ENCODE assay signal across 12 cellular contexts in the genomic region with DNA sequence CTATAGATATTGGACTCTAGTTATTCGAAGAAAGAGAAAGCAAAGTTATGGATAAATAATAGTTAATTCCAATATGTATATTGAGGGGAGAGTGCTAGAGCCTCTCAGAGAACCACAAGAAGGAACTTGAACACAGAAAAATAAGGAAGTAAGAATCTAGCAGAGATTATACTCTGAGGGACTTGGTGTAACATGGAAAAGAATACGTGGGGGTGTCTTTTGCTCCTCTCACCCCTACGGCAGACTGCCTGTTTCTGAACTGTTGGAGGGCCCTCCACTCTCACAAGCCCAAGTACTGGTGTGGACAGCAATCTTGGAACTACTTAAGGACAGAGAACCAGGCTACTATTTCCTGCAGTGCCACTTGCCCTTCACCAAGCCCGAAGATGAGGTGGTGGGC.
DNase-seq lines count a peak whose midpoint lies in the region; ATAC-seq, FAIRE-seq and TF ChIP-seq lines count a peak whose summit lies in the region.
"Had no signal": no experiment of that assay in that cellular context is flagged by ENCODE, and none has a peak within 500 bp of the region (broad histone marks: within the 10 kb centered on the region; RNA-seq: fewer than 3 reads in every experiment).

No MANE protein-coding gene starts in this region.

- intact Hi-C loops in GM12878 (cut with micrococcal nuclease; ENCODE audit: unreplicated experiment), result no loop called here

- no peaks in the 10 kb centered on the region for H4K20me1 ChIP-seq in GM12878 (ENCODE audit: control insufficient read depth, insufficient read depth)
- H4K20me1 ChIP-seq in osteoblast (ENCODE audit: insufficient read depth, low read length), result no peaks in the 10 kb centered on the region

- H3K79me2 ChIP-seq in GM12878 (ENCODE audit: control insufficient read depth, insufficient read depth, low read length), result no peaks in the 10 kb centered on the region
- no peaks in the 10 kb centered on the region for H3K79me2 ChIP-seq in osteoblast (ENCODE audit: insufficient read depth, low read length)

- H3K36me3 ChIP-seq in GM12878 (ENCODE audit: control insufficient read depth in 2 of 2, insufficient read depth in 2 of 2, low read length in 1 of 2), result no peaks in the 10 kb centered on the region
- H3K36me3 ChIP-seq in osteoblast (ENCODE audit: insufficient read depth, low read length), result no peaks in the 10 kb centered on the region

- RAD21 ChIA-PET in GM12878 (lab: Charles Lee; ENCODE audit: unreplicated experiment), result no interaction called here

- H3K27ac Mint-ChIP-seq in stimulated activated effector memory CD8-positive, alpha-beta T cell treated with anti-CD3 and anti-CD28 coated beads, Interleukin-12 subunit alpha, Interleukin-12 subunit beta, amount 100 ng/mL, for 72 hours, result no peak overlapping the region
- H3K27ac Mint-ChIP-seq: activated CD4-positive, alpha-beta memory T cell treated with anti-CD3 and anti-CD28 coated beads for 36 hours had no signal

- H3K9ac ChIP-seq in GM12878 (ENCODE audit: control insufficient read depth, insufficient read depth, low read length), result peak overlapping the region; percentile 34; the same call in 1 of the 2 replicates

- POLR2A ChIA-PET in GM12878 (lab: Charles Lee), result no interaction called here

- peak; percentile 76 for ATAC-seq in GM18907 (IDR thresholded peaks at IDR 0.05; ENCODE audit: unreplicated experiment)
- ATAC-seq in GM12878, result no peak
- no peak for ATAC-seq in stimulated activated effector memory CD8-positive, alpha-beta T cell treated with anti-CD3 and anti-CD28 coated beads, Interleukin-12 subunit alpha, Interleukin-12 subunit beta, amount 100 ng/mL, for 72 hours
- no peak for ATAC-seq in left lobe of liver

- H3K36me3 Mint-ChIP-seq in stimulated activated effector memory CD8-positive, alpha-beta T cell treated with anti-CD3 and anti-CD28 coated beads, Interleukin-12 subunit alpha, Interleukin-12 subunit beta, amount 100 ng/mL, for 72 hours, result no peaks in the 10 kb centered on the region
- H3K36me3 Mint-ChIP-seq: activated CD4-positive, alpha-beta memory T cell treated with anti-CD3 and anti-CD28 coated beads for 36 hours had no signal

- no peak for TF ChIP-seq CTCF in GM12878 (IDR thresholded peaks at IDR 0.05 in 2 of 3, conservative IDR thresholded peaks at IDR 0.05 in 1 of 3; ENCODE audit: control insufficient read depth in 2 of 3, extremely low read depth in 1 of 3, insufficient read depth in 1 of 3, low read depth in 3 of 3, low read length in 3 of 3)
- no peak for TF ChIP-seq CTCF in osteoblast (IDR thresholded peaks at IDR 0.05; ENCODE audit: extremely low read depth, low read depth, low read length)

- no peak overlapping the region for H3K4me3 Mint-ChIP-seq in stimulated activated effector memory CD8-positive, alpha-beta T cell treated with anti-CD3 and anti-CD28 coated beads, Interleukin-12 subunit alpha, Interleukin-12 subunit beta, amount 100 ng/mL, for 72 hours
- H3K4me3 Mint-ChIP-seq: activated CD4-positive, alpha-beta memory T cell treated with anti-CD3 and anti-CD28 coated beads for 36 hours had no signal

- BruUV-seq in GM12878 (replicated peaks; lab: Mats Ljungman, UMichigan), result no TSS peak

- H3K27ac ChIP-seq in GM12878 (ENCODE audit: control insufficient read depth, insufficient read depth) (no peak overlapping the region), osteoblast (ENCODE audit: low read depth, low read length) (no peak overlapping the region)
- H3K27ac ChIP-seq: SK-N-MC had no signal

- in situ Hi-C loops in GM12878 (cut with MboI), result no loop called here

- H2AFZ ChIP-seq in GM12878 (ENCODE audit: control insufficient read depth, low read depth, low read length) (peak overlapping the region; percentile 55; the same call in 1 of the 2 replicates), osteoblast (ENCODE audit: low read length) (no peak overlapping the region)

- no peak for TF ChIP-seq RAD21 in GM12878 (IDR thresholded peaks at IDR 0.05; ENCODE audit: insufficient read depth, low read depth, low read length)

- no peak for TF ChIP-seq POLR2A in GM12878 (IDR thresholded peaks at IDR 0.05; ENCODE audit: low read depth, low read length)

- CTCF ChIA-PET in GM12878 (lab: Yijun Ruan, JAX), result no interaction called here

- peak; percentile 53 for DNase-seq in MV-4-11 (lab: John Stamatoyannopoulos, UW)
- no peak for DNase-seq in GM12878 (ENCODE audit: low read depth, low spot score)
- DNase-seq in osteoblast (ENCODE audit: insufficient read length, low spot score, missing footprints), result peak; percentile 32
- no peak for DNase-seq in NCI-H774 (lab: John Stamatoyannopoulos, UW)
- no peak for DNase-seq in stimulated activated effector memory CD8-positive, alpha-beta T cell treated with anti-CD3 and anti-CD28 coated beads, Interleukin-12 subunit alpha, Interleukin-12 subunit beta, amount 100 ng/mL, for 72 hours (ENCODE audit: low spot score in 2 of 2)
- DNase-seq in stimulated activated naive CD4-positive, alpha-beta T cell treated with Interleukin-2 at 50 U/mL for 16 hours (lab: John Stamatoyannopoulos, UW), result no peak
- no peak for DNase-seq in left lobe of liver (ENCODE audit: low spot score)
- DNase-seq: activated CD4-positive, alpha-beta memory T cell treated with anti-CD3 and anti-CD28 coated beads for 36 hours; aorta; NCI-H526 treated with DMSO at 0.1 percent for 48 hours had no signal

- H3K4me2 ChIP-seq in GM12878 (ENCODE audit: control insufficient read depth, insufficient read depth) (peak overlapping the region; percentile 42; the same call in 1 of the 2 replicates), osteoblast (ENCODE audit: insufficient read depth, low read length) (no peak overlapping the region)

- H3K9me3 Mint-ChIP-seq in stimulated activated effector memory CD8-positive, alpha-beta T cell treated with anti-CD3 and anti-CD28 coated beads, Interleukin-12 subunit alpha, Interleukin-12 subunit beta, amount 100 ng/mL, for 72 hours, result peaks cover 13% of the 10 kb centered on the region

- H3K9me3 ChIP-seq in GM12878 (replicated peaks; ENCODE audit: control insufficient read depth, insufficient read depth, low read length), result no peaks in the 10 kb centered on the region; the same call in 2 of the 3 replicates
- no peaks in the 10 kb centered on the region for H3K9me3 ChIP-seq in osteoblast (ENCODE audit: low read depth, low read length)

- no peaks in the 10 kb centered on the region for H3K4me1 Mint-ChIP-seq in stimulated activated effector memory CD8-positive, alpha-beta T cell treated with anti-CD3 and anti-CD28 coated beads, Interleukin-12 subunit alpha, Interleukin-12 subunit beta, amount 100 ng/mL, for 72 hours

- 11% methylated on average over 4 of the region's 4 CpGs for WGBS in GM12878 (ENCODE audit: insufficient coverage, insufficient replicate concordance, low lambda C conversion rate, missing lambda C conversion rate)

- H3K27me3 ChIP-seq in GM12878 (replicated peaks in 1 of 2; ENCODE audit: control insufficient read depth in 2 of 2, insufficient read depth in 2 of 2, low read length in 1 of 2), result no peaks in the 10 kb centered on the region
- no peaks in the 10 kb centered on the region for H3K27me3 ChIP-seq in osteoblast (ENCODE audit: insufficient read depth, low read length)

- no peak for TF ChIP-seq EP300 in GM12878 (IDR thresholded peaks at IDR 0.05; ENCODE audit: borderline replicate concordance in 1 of 2, control insufficient read depth in 1 of 2, low read depth in 2 of 2, low read length in 2 of 2)

- FAIRE-seq in GM12878 (lab: Jason Lieb, UNC), result no peak

- peak overlapping the region; percentile 57; the same call in 1 of the 2 replicates for H3K4me3 ChIP-seq in GM12878
- H3K4me3 ChIP-seq in osteoblast (ENCODE audit: insufficient read depth, low read length), result no peak overlapping the region
- H3K4me3 ChIP-seq: SK-N-MC had no signal

- H3K4me1 ChIP-seq in GM12878 (ENCODE audit: control insufficient read depth, insufficient read depth, low read length) (no peaks in the 10 kb centered on the region), osteoblast (ENCODE audit: insufficient read depth, low read length) (no peaks in the 10 kb centered on the region)

- SMC1A ChIA-PET in GM12878 (lab: Charles Lee; ENCODE audit: uncharacterized antibody, unreplicated experiment), result no interaction called here

TF ChIP-seq in GM12878, 131 proteins besides CTCF, POLR2A, EP300 and RAD21 (continues in another document):
- TF ChIP-seq FOS (IDR thresholded peaks at IDR 0.05; ENCODE audit: borderline replicate concordance, extremely low read depth, insufficient read length) (no peak), NR2F1 (conservative IDR thresholded peaks at IDR 0.05) (no peak), ZBED1 (IDR thresholded peaks at IDR 0.05; ENCODE audit: borderline replicate concordance) (no peak), ZBTB4 (CRISPR knock-in tag; IDR thresholded peaks at IDR 0.05) (no peak), SMAD1 (IDR thresholded peaks at IDR 0.05; ENCODE audit: low read depth, partially characterized antibody) (no peak)

Comparison
In these comparisons a context has a peak if more than half of its experiments do, and no peak if none do; other contexts are left out.
1. DNase-seq: peak in MV-4-11 (single experiment) and osteoblast (single experiment); none in GM12878 (single experiment), NCI-H774 (single experiment), stimulated activated effector memory CD8-positive, alpha-beta T cell treated with anti-CD3 and anti-CD28 coated beads, Interleukin-12 subunit alpha, Interleukin-12 subunit beta, amount 100 ng/mL, for 72 hours (0 of 2), stimulated activated naive CD4-positive, alpha-beta T cell treated with Interleukin-2 at 50 U/mL for 16 hours (single experiment) and left lobe of liver (single experiment).